20 cellular contexts compared by ENCODE assay signal in the genomic region with DNA sequence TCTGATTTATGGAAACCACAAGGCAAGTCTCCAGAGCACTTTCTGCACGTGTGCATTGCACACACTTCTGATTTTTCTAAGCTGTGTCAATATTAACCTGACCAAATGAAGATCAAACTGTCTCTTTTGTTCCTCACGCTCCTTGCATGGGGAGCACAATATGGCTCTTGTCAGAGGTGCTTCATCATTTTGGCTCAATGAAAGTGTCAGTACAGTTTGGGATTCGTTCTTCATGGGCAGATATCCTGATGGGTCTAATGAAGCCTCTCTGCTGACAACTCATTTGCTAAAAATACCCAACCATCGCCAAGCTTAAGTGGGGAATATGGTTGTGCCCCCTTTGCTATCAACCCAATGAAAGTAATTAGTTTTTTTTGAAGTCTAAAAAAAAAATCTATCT.
DNase-seq lines count a peak whose midpoint lies in the region; ATAC-seq lines count a peak whose summit lies in the region.
"Had no signal": no experiment of that assay in that cellular context is flagged by ENCODE, and none has a peak within 500 bp of the region (broad histone marks: within the 10 kb centered on the region; RNA-seq: fewer than 3 reads in every experiment).

No MANE protein-coding gene starts in this region.

- DNase-seq in COR-L47 (lab: John Stamatoyannopoulos, UW) (peak; percentile 59), NCI-H1092 treated with DMSO at 0.1 percent for 48 hours (lab: John Stamatoyannopoulos, UW) (peak; percentile 80), NCI-H345 (lab: John Stamatoyannopoulos, UW) (peak; percentile 95), SHP77 treated with DMSO at 0.1 percent for 48 hours (lab: John Stamatoyannopoulos, UW) (peak; percentile 61), UCSD-AML1 (lab: John Stamatoyannopoulos, UW; ENCODE audit: unreplicated experiment) (no peak), superior temporal gyrus (ENCODE audit: extremely low spot score) (no peak)
- DNase-seq in stimulated activated naive CD8-positive, alpha-beta T cell treated with anti-CD3 and anti-CD28 coated beads, Interleukin-15, Interleukin-2, amounts not matched to agents 100 U/mL and 50 U/mL, for 24 hours = no peak
- DNase-seq: activated B cell treated with CpG ODN at 0.5 μM for 24 hours; activated CD4-positive, alpha-beta T cell treated with anti-CD3 and anti-CD28 coated beads, Interleukin-2, amount 10 ng/mL, durations not matched to agents 7 days and 5 days; activated effector memory CD4-positive, alpha-beta T cell treated with anti-CD3 and anti-CD28 coated beads, Interleukin-2, amount 50 U/mL, for 16 hours; activated naive CD8-positive, alpha-beta T cell treated with anti-CD3 and anti-CD28 coated beads, Interleukin-2, amount 10 ng/mL, durations not matched to agents 7 days and 5 days; activated T-cell treated with anti-CD3 and anti-CD28 coated beads, Interleukin-2, amount 50 U/mL, for 1 hour; aorta; colonic mucosa; DMS79 treated with DMSO at 0.1 percent for 48 hours; effector CD4-positive, alpha-beta T cell; kidney glomerular epithelial cell; small intestine; stimulated activated naive CD4-positive, alpha-beta T cell treated with Interleukin-2 at 50 U/mL for 16 hours had no signal

- no peak for ATAC-seq in stimulated activated naive CD8-positive, alpha-beta T cell treated with anti-CD3 and anti-CD28 coated beads, Interleukin-15, Interleukin-2, amounts not matched to agents 100 U/mL and 50 U/mL, for 24 hours
- ATAC-seq: gastroesophageal sphincter had no signal

Comparison
In these comparisons a context has a peak if more than half of its experiments do, and no peak if none do; other contexts are left out.
1. DNase-seq: peak in COR-L47 (single experiment), NCI-H1092 treated with DMSO at 0.1 percent for 48 hours (single experiment), NCI-H345 (single experiment) and SHP77 treated with DMSO at 0.1 percent for 48 hours (single experiment); none in stimulated activated naive CD8-positive, alpha-beta T cell treated with anti-CD3 and anti-CD28 coated beads, Interleukin-15, Interleukin-2, amounts not matched to agents 100 U/mL and 50 U/mL, for 24 hours (single experiment), UCSD-AML1 (single experiment) and superior temporal gyrus (single experiment).